Comparison of ENCODE assay signal across 27 cellular contexts in genomic region chr13:33815011-33815550, GRCh38.
"Had no signal": no experiment of that assay in that cellular context is flagged by ENCODE, and none has a peak within 500 bp of the region (broad histone marks: within the 10 kb centered on the region; RNA-seq: fewer than 3 reads in every experiment).

No MANE protein-coding gene starts in this region.

- H3K27ac Mint-ChIP-seq: mesothelial cell of epicardium, naive B cell, progenitor cell of endocrine pancreas had no signal

- H3K4me2 ChIP-seq: hepatocyte, smooth muscle cell had no signal

- H3K9ac ChIP-seq: parathyroid adenoma had no signal

- H3K36me3 Mint-ChIP-seq: mesothelial cell of epicardium, naive B cell had no signal

- DNase-seq: dorsolateral prefrontal cortex; effector CD4-positive, alpha-beta T cell; foreskin fibroblast; gastrocnemius medialis; head of caudate nucleus; left cardiac atrium; mesenchymal stem cell; mucosa of descending colon; naive B cell; stimulated activated CD4-positive, alpha-beta T cell treated with anti-CD3 and anti-CD28 coated beads, Interleukin-12 subunit alpha, Interleukin-12 subunit beta, amount 100 ng/mL, for 4 hours; stimulated activated CD4-positive, alpha-beta T cell treated with anti-CD3 and anti-CD28 coated beads, Interleukin-1b, Interleukin-23, amount 100 ng/mL, for 48 hours; stimulated activated CD4-positive, alpha-beta T cell treated with anti-CD3 and anti-CD28 coated beads, Interleukin-4, amount 100 ng/mL, for 1 hour; stimulated activated CD8-positive, alpha-beta memory T cell treated with anti-CD3 and anti-CD28 coated beads, Interleukin-4, amount 100 ng/mL, for 48 hours; stimulated activated naive CD4-positive, alpha-beta T cell; stomach; thyroid gland; trophoblast cell had no signal

- H3K9me3 Mint-ChIP-seq: mesothelial cell of epicardium, naive B cell had no signal

- H3K4me3 ChIP-seq: dorsolateral prefrontal cortex, gastrocnemius medialis, hepatocyte, left lung, mucosa of descending colon, smooth muscle cell, stomach, thyroid gland, vagina had no signal

- H3K4me3 Mint-ChIP-seq: mesothelial cell of epicardium had no signal

- H3K36me3 ChIP-seq: gastrocnemius medialis, left lung, neutrophil, stomach, thyroid gland, vagina had no signal

- H3K27me3 ChIP-seq: dorsolateral prefrontal cortex, gastrocnemius medialis, left lung, stomach, thyroid gland, vagina had no signal

- H3K79me2 ChIP-seq: parathyroid adenoma had no signal

- FAIRE-seq: colon had no signal

- H3K4me1 ChIP-seq: parathyroid adenoma had no signal

- ATAC-seq: gastrocnemius medialis, left cardiac atrium, left lung, mucosa of descending colon, sciatic nerve had no signal

- H3K27ac ChIP-seq: dorsolateral prefrontal cortex, gastrocnemius medialis, hepatocyte, left lung, neutrophil, parathyroid adenoma, stomach, thyroid gland, vagina had no signal

- H2AFZ ChIP-seq: hepatocyte, parathyroid adenoma had no signal

- H3K9me3 ChIP-seq: gastrocnemius medialis, left lung, mucosa of descending colon, neutrophil, stomach, thyroid gland, vagina had no signal
